In genomic region chrX:43870011-43870410, GRCh38 we compare ENCODE assay signal across 1 cellular context.
TF ChIP-seq lines count a peak whose summit lies in the region.

No MANE protein-coding gene starts in this region.

TF ChIP-seq in HepG2, 621 proteins besides CTCF, POLR2A, EP300 and RAD21 (continued from another document):
- TF ChIP-seq ZNF687 (CRISPR knock-in tag; IDR thresholded peaks at IDR 0.05) (no peak), MTERF4 (CRISPR knock-in tag; IDR thresholded peaks at IDR 0.05) (no peak), TFAP4 (IDR thresholded peaks at IDR 0.05; ENCODE audit: borderline replicate concordance, low read depth) (no peak), ZMAT5 (CRISPR knock-in tag; IDR thresholded peaks at IDR 0.05; ENCODE audit: borderline replicate concordance, low read depth) (no peak), TAF1 (CRISPR knock-in tag; IDR thresholded peaks at IDR 0.05) (no peak), ZNF652 (CRISPR knock-in tag; IDR thresholded peaks at IDR 0.05; ENCODE audit: borderline replicate concordance, low read depth) (no peak), ZNF709 (CRISPR knock-in tag; IDR thresholded peaks at IDR 0.05) (no peak), XRCC5 (optimal IDR thresholded peaks at IDR 0.05; ENCODE audit: low read length) (no peak), ZNF333 (CRISPR knock-in tag; IDR thresholded peaks at IDR 0.05; ENCODE audit: borderline replicate concordance) (no peak), ZNF274 (CRISPR knock-in tag; IDR thresholded peaks at IDR 0.05) (no peak)
